Comparison of ENCODE assay signal across 19 cellular contexts in genomic region chr14:61992139-61992538, GRCh38.
DNase-seq lines count a peak whose midpoint lies in the region; ATAC-seq, FAIRE-seq and TF ChIP-seq lines count a peak whose summit lies in the region.
"Had no signal": no experiment of that assay in that cellular context is flagged by ENCODE, and none has a peak within 500 bp of the region (broad histone marks: within the 10 kb centered on the region; RNA-seq: fewer than 3 reads in every experiment).

No MANE protein-coding gene starts in this region.

- H3K9me3 ChIP-seq in endodermal cell (ENCODE audit: control insufficient read depth, low read length), result no peaks in the 10 kb centered on the region

- WGBS in endodermal cell (ENCODE audit: insufficient coverage in 1 of 2, insufficient read length in 1 of 2), 2 experiments, result 93 to 97% methylated on average over 6 to 8 of the region's 8 CpGs

- peak overlapping the region; percentile 11 for H3K27ac ChIP-seq in endodermal cell (ENCODE audit: low read depth, low read length)
- H3K27ac ChIP-seq: GM23248, RWPE1 had no signal

- no peaks in the 10 kb centered on the region for H3K36me3 ChIP-seq in endodermal cell (ENCODE audit: control insufficient read depth, insufficient read depth, low read length)

- no peak overlapping the region for H3K4me3 ChIP-seq in endodermal cell (ENCODE audit: low read length)
- H3K4me3 ChIP-seq: GM12878, GM23248 had no signal

- H3K4me1 Mint-ChIP-seq in endodermal cell, result peaks cover 12% of the 10 kb centered on the region
- H3K4me1 Mint-ChIP-seq in stimulated activated naive CD8-positive, alpha-beta T cell treated with anti-CD3 and anti-CD28 coated beads, Interleukin-15, amount 100 ng/mL, for 72 hours, result no peaks in the 10 kb centered on the region

- no peaks in the 10 kb centered on the region for H3K4me1 ChIP-seq in endodermal cell (ENCODE audit: control insufficient read depth, insufficient read depth, low read length)

- H3K4me3 Mint-ChIP-seq in endodermal cell, result no peak overlapping the region
- no peak overlapping the region for H3K4me3 Mint-ChIP-seq in stimulated activated naive CD8-positive, alpha-beta T cell treated with anti-CD3 and anti-CD28 coated beads, Interleukin-15, amount 100 ng/mL, for 72 hours
- H3K4me3 Mint-ChIP-seq: CD8-positive, alpha-beta T cell had no signal

- peak; percentile 80 for FAIRE-seq in urothelium cell line (lab: Jason Lieb, UNC)
- FAIRE-seq in RCC 7860 (lab: Jason Lieb, UNC), result no peak
- FAIRE-seq: GM12878, GM18507 had no signal

- H3K27me3 Mint-ChIP-seq in endodermal cell (ENCODE audit: insufficient read depth), result no peaks in the 10 kb centered on the region
- H3K27me3 Mint-ChIP-seq in stimulated activated naive CD8-positive, alpha-beta T cell treated with anti-CD3 and anti-CD28 coated beads, Interleukin-15, amount 100 ng/mL, for 72 hours, result peaks cover 6% of the 10 kb centered on the region

- TF ChIP-seq CTCF in endodermal cell (conservative IDR thresholded peaks at IDR 0.05), result no peak

- H3K9ac ChIP-seq in endodermal cell (ENCODE audit: extremely low read depth, low read length, poor library complexity, severe bottlenecking), result no peak overlapping the region
- H3K9ac ChIP-seq: GM23248 had no signal

- no peak overlapping the region for H3K27ac Mint-ChIP-seq in endodermal cell
- H3K27ac Mint-ChIP-seq in stimulated activated naive CD8-positive, alpha-beta T cell treated with anti-CD3 and anti-CD28 coated beads, Interleukin-15, amount 100 ng/mL, for 72 hours, result no peak overlapping the region
- H3K27ac Mint-ChIP-seq: CD8-positive, alpha-beta T cell had no signal

- no peaks in the 10 kb centered on the region for H3K27me3 ChIP-seq in endodermal cell (ENCODE audit: control insufficient read depth, insufficient read depth, low read length, poor library complexity, severe bottlenecking)

- no peak for ATAC-seq in stimulated activated naive CD8-positive, alpha-beta T cell treated with anti-CD3 and anti-CD28 coated beads, Interleukin-15, amount 100 ng/mL, for 72 hours
- ATAC-seq: CD8-positive, alpha-beta T cell; GM12878 had no signal

- no peaks in the 10 kb centered on the region for H3K36me3 Mint-ChIP-seq in endodermal cell (ENCODE audit: low read depth)
- H3K36me3 Mint-ChIP-seq: CD8-positive, alpha-beta T cell had no signal

- H3K9me3 Mint-ChIP-seq in endodermal cell, result no peaks in the 10 kb centered on the region
- no peaks in the 10 kb centered on the region for H3K9me3 Mint-ChIP-seq in stimulated activated naive CD8-positive, alpha-beta T cell treated with anti-CD3 and anti-CD28 coated beads, Interleukin-15, amount 100 ng/mL, for 72 hours
- H3K9me3 Mint-ChIP-seq: CD8-positive, alpha-beta T cell had no signal

- DNase-seq in NCI-H2227 (lab: John Stamatoyannopoulos, UW; ENCODE audit: unreplicated experiment) (peak; percentile 14), NCI-H2227 treated with DMSO at 0.1 percent for 48 hours (lab: John Stamatoyannopoulos, UW) (no peak), NCI-H748 (lab: John Stamatoyannopoulos, UW; ENCODE audit: unreplicated experiment) (peak; percentile 83), endodermal cell (no peak), urothelium cell line (ENCODE audit: low spot score) (no peak), RCC 7860 (ENCODE audit: low spot score) (no peak), globus pallidus (ENCODE audit: low spot score) (no peak)
- DNase-seq in stimulated activated naive CD8-positive, alpha-beta T cell treated with anti-CD3 and anti-CD28 coated beads, Interleukin-15, amount 100 ng/mL, for 72 hours, result no peak
- DNase-seq: CD8-positive, alpha-beta T cell; GDM1; GM23248; NCI-H1105 treated with DMSO at 0.1 percent for 48 hours; NCI-H2029; NCI-H526; NK-92 treated with Interleukin-12 subunit alpha and Interleukin-12 subunit beta, amount 100 ng/mL, for 24 hours; OCI-M1 had no signal

Comparison
In these comparisons a context has a peak if more than half of its experiments do, and no peak if none do; other contexts are left out.
1. DNase-seq: peak in NCI-H2227 (single experiment) and NCI-H748 (single experiment); none in NCI-H2227 treated with DMSO at 0.1 percent for 48 hours (single experiment), endodermal cell (single experiment), urothelium cell line (single experiment), stimulated activated naive CD8-positive, alpha-beta T cell treated with anti-CD3 and anti-CD28 coated beads, Interleukin-15, amount 100 ng/mL, for 72 hours (0 of 2), RCC 7860 (single experiment) and globus pallidus (single experiment).